Comparison of ENCODE assay signal across 12 cellular contexts in the genomic region with DNA sequence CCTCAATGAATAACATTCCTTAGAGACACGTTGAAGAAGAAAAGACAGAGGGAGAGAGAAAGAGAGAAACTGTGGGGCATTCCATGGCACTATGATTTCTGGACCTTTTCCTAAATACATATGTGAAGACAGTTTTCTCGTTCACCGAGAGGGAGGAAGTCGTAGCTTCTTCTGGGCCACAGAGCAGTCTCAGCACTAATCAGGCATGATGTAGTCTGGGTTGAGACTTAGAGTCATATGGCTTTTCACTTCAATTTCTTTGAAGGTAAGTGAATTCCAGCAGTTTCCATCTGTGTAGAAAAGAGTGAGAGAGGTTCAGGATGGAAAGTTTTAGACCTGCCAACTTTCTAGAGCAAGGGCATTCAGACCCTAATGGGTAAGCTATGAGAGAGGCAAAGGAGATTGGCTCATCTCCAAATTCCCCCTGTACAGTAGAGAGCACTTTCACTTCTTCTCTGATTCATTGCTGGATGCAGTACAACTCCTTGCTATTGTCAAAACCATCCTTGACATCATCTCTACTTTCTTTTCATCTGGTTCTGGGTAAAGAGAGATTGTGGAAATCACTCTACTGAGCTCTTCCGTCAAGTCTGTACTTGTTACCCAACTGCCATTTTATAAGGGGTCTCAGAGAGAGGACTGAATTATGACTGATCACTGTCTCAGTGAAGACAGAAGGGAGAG. TPM values are rescaled to one million over a fixed set of nuclear protein-coding genes. Genes with fewer than 3 reads are reported as not detected.
DNase-seq lines count a peak whose midpoint lies in the region; ATAC-seq and TF ChIP-seq lines count a peak whose summit lies in the region.
"Had no signal": no experiment of that assay in that cellular context is flagged by ENCODE, and none has a peak within 500 bp of the region (broad histone marks: within the 10 kb centered on the region; RNA-seq: fewer than 3 reads in every experiment).

No MANE protein-coding gene starts in this region.

- ATAC-seq in GM18868 (IDR thresholded peaks at IDR 0.05; ENCODE audit: unreplicated experiment) (peak; percentile 96), GM21619 (IDR thresholded peaks at IDR 0.05; ENCODE audit: unreplicated experiment) (peak; percentile 83), HG03354 (IDR thresholded peaks at IDR 0.05; ENCODE audit: poor library complexity, severe bottlenecking, unreplicated experiment) (peak; percentile 85)

- POLR2A ChIA-PET in SK-N-SH (lab: Yijun Ruan, JAX): no interaction called here

- DNase-seq in pons (ENCODE audit: low spot score): peak; percentile 34
- no peak for DNase-seq in NCI-H69 (lab: John Stamatoyannopoulos, UW)
- DNase-seq in NCI-H2227 treated with DMSO at 0.1 percent for 48 hours (lab: John Stamatoyannopoulos, UW): no peak
- DNase-seq in SK-N-SH: no peak
- DNase-seq in HUDEP-2 (lab: John Stamatoyannopoulos, UW; ENCODE audit: unreplicated experiment in 76 of 76): no peak
- DNase-seq: activated CD4-positive, alpha-beta memory T cell treated with anti-CD3 and anti-CD28 coated beads for 36 hours; activated naive CD4-positive, alpha-beta T cell; caudate nucleus; NK-92 treated with Interleukin-12 subunit alpha and Interleukin-12 subunit beta, amount 100 ng/mL, for 24 hours had no signal

- TF ChIP-seq RAD21 in SK-N-SH (IDR thresholded peaks at IDR 0.05; ENCODE audit: low read length): no peak

- no peaks in the 10 kb centered on the region for H3F3A ChIP-seq in SK-N-SH (replicated peaks; ENCODE audit: insufficient read depth)

- 3% methylated on average over 5 of the region's 5 CpGs for WGBS in SK-N-SH (ENCODE audit: low lambda C conversion rate)

- no peak overlapping the region for H3K4me3 ChIP-seq in SK-N-SH (ENCODE audit: low read depth in 2 of 2, low read length in 1 of 2)

- no peak for TF ChIP-seq CTCF in SK-N-SH (IDR thresholded peaks at IDR 0.05)

- H3K27me3 ChIP-seq in SK-N-SH (ENCODE audit: insufficient read depth): no peaks in the 10 kb centered on the region

- H3K4me2 ChIP-seq in SK-N-SH: no peak overlapping the region

- H3K9ac ChIP-seq in SK-N-SH: no peak overlapping the region

- no peaks in the 10 kb centered on the region for H3K9me3 ChIP-seq in SK-N-SH

- no peaks in the 10 kb centered on the region for H3K4me1 ChIP-seq in SK-N-SH (ENCODE audit: control insufficient read depth in 1 of 2, insufficient read depth in 2 of 2, low read depth in 1 of 2, low read length in 1 of 2)

- H4K20me1 ChIP-seq in SK-N-SH (ENCODE audit: insufficient read depth): no peaks in the 10 kb centered on the region

- no peaks in the 10 kb centered on the region for H3K36me3 ChIP-seq in SK-N-SH (replicated peaks in 1 of 2; ENCODE audit: control insufficient read depth in 1 of 2, insufficient read depth in 2 of 2, low read length in 1 of 2)

- CTCF ChIA-PET in SK-N-SH (lab: Yijun Ruan, JAX): interaction anchor here (0.8 kb wide), 1 partner anchor 26 kb away, joined by 3 read pairs; no protein-coding TSS in a partner anchor

- no peaks in the 10 kb centered on the region for H3K9me2 ChIP-seq in SK-N-SH

- no peaks in the 10 kb centered on the region for H3K79me2 ChIP-seq in SK-N-SH (ENCODE audit: insufficient read depth)

- TF ChIP-seq EP300 in SK-N-SH (IDR thresholded peaks at IDR 0.05; ENCODE audit: borderline replicate concordance in 1 of 2, low read depth in 1 of 2, low read length in 1 of 2): no peak

- no peak overlapping the region for H3K27ac ChIP-seq in SK-N-SH (ENCODE audit: low read depth in 2 of 2, low read length in 1 of 2)

- no peak overlapping the region for H2AFZ ChIP-seq in SK-N-SH (ENCODE audit: low read depth)

TF ChIP-seq in SK-N-SH, 30 proteins besides CTCF, POLR2A, EP300 and RAD21:
- TF ChIP-seq GABPA (IDR thresholded peaks at IDR 0.05; ENCODE audit: low read depth) (no peak), TCF12 (IDR thresholded peaks at IDR 0.05) (no peak), FOXM1 (IDR thresholded peaks at IDR 0.05; ENCODE audit: low read depth) (no peak), MEF2A (IDR thresholded peaks at IDR 0.05; ENCODE audit: borderline replicate concordance, low read depth) (no peak), NRF1 (IDR thresholded peaks at IDR 0.05; ENCODE audit: low read depth, low read length) (no peak), NFIC (IDR thresholded peaks at IDR 0.05; ENCODE audit: borderline replicate concordance) (no peak), CHD2 (IDR thresholded peaks at IDR 0.05; ENCODE audit: low read length, partially characterized antibody) (no peak), JUND (IDR thresholded peaks at IDR 0.05) (no peak), TAF1 (IDR thresholded peaks at IDR 0.05; ENCODE audit: borderline replicate concordance, low read depth, low read length) (no peak), RFX5 (IDR thresholded peaks at IDR 0.05; ENCODE audit: low read length) (no peak), POLR2AphosphoS5 (IDR thresholded peaks at IDR 0.05; ENCODE audit: low read depth, low read length) (no peak), SIN3A (IDR thresholded peaks at IDR 0.05; ENCODE audit: borderline replicate concordance, low read depth, low read length) (no peak), MXI1 (IDR thresholded peaks at IDR 0.05; ENCODE audit: low read depth, low read length) (no peak), SMC3 (IDR thresholded peaks at IDR 0.05; ENCODE audit: low read depth, low read length) (no peak), FOXJ3 (CRISPR knock-in tag; IDR thresholded peaks at IDR 0.05) (no peak)
- TF ChIP-seq, protein P1, sequence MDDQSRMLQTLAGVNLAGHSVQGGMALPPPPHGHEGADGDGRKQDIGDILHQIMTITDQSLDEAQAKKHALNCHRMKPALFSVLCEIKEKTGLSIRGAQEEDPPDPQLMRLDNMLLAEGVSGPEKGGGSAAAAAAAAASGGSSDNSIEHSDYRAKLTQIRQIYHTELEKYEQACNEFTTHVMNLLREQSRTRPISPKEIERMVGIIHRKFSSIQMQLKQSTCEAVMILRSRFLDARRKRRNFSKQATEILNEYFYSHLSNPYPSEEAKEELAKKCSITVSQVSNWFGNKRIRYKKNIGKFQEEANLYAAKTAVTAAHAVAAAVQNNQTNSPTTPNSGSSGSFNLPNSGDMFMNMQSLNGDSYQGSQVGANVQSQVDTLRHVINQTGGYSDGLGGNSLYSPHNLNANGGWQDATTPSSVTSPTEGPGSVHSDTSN (IDR thresholded peaks at IDR 0.05): no peak
- TF ChIP-seq, protein P2, sequence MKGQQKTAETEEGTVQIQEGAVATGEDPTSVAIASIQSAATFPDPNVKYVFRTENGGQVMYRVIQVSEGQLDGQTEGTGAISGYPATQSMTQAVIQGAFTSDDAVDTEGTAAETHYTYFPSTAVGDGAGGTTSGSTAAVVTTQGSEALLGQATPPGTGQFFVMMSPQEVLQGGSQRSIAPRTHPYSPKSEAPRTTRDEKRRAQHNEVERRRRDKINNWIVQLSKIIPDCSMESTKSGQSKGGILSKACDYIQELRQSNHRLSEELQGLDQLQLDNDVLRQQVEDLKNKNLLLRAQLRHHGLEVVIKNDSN (IDR thresholded peaks at IDR 0.05; ENCODE audit: borderline replicate concordance, low read depth): no peak
- TF ChIP-seq, protein P3, sequence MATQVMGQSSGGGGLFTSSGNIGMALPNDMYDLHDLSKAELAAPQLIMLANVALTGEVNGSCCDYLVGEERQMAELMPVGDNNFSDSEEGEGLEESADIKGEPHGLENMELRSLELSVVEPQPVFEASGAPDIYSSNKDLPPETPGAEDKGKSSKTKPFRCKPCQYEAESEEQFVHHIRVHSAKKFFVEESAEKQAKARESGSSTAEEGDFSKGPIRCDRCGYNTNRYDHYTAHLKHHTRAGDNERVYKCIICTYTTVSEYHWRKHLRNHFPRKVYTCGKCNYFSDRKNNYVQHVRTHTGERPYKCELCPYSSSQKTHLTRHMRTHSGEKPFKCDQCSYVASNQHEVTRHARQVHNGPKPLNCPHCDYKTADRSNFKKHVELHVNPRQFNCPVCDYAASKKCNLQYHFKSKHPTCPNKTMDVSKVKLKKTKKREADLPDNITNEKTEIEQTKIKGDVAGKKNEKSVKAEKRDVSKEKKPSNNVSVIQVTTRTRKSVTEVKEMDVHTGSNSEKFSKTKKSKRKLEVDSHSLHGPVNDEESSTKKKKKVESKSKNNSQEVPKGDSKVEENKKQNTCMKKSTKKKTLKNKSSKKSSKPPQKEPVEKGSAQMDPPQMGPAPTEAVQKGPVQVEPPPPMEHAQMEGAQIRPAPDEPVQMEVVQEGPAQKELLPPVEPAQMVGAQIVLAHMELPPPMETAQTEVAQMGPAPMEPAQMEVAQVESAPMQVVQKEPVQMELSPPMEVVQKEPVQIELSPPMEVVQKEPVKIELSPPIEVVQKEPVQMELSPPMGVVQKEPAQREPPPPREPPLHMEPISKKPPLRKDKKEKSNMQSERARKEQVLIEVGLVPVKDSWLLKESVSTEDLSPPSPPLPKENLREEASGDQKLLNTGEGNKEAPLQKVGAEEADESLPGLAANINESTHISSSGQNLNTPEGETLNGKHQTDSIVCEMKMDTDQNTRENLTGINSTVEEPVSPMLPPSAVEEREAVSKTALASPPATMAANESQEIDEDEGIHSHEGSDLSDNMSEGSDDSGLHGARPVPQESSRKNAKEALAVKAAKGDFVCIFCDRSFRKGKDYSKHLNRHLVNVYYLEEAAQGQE (IDR thresholded peaks at IDR 0.05; ENCODE audit: low read depth, low read length): no peak
- TF ChIP-seq, protein P4, sequence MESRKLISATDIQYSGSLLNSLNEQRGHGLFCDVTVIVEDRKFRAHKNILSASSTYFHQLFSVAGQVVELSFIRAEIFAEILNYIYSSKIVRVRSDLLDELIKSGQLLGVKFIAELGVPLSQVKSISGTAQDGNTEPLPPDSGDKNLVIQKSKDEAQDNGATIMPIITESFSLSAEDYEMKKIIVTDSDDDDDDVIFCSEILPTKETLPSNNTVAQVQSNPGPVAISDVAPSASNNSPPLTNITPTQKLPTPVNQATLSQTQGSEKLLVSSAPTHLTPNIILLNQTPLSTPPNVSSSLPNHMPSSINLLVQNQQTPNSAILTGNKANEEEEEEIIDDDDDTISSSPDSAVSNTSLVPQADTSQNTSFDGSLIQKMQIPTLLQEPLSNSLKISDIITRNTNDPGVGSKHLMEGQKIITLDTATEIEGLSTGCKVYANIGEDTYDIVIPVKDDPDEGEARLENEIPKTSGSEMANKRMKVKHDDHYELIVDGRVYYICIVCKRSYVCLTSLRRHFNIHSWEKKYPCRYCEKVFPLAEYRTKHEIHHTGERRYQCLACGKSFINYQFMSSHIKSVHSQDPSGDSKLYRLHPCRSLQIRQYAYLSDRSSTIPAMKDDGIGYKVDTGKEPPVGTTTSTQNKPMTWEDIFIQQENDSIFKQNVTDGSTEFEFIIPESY (IDR thresholded peaks at IDR 0.05; ENCODE audit: borderline replicate concordance, low read depth): no peak

RNA-seq across cellular contexts. Expression of a gene that starts 31.5 kb away (rescaled TPM):
- not detected in 2 replicates for polyA plus RNA-seq in SK-N-SH (2012; rRNA removed)
- polyA plus RNA-seq in SK-N-SH (2012; cell fraction: cytosol; rRNA removed): not detected in 2 replicates
- not detected in 2 replicates for polyA plus RNA-seq in SK-N-SH (2012; cell fraction: nucleus; rRNA removed)

RNA-seq across cellular contexts. Expression of a gene that starts 43.4 kb away (rescaled TPM):
- not detected in 2 replicates for polyA plus RNA-seq in SK-N-SH (2012; rRNA removed)
- not detected in 2 replicates for polyA plus RNA-seq in SK-N-SH (2012; cell fraction: cytosol; rRNA removed)
- not detected in 2 replicates for polyA plus RNA-seq in SK-N-SH (2012; cell fraction: nucleus; rRNA removed)
